8 cellular contexts compared by ENCODE assay signal in genomic region chr1:161792740-161793139, GRCh38. TPM values are rescaled to one million over a fixed set of nuclear protein-coding genes. Genes with fewer than 3 reads are reported as not detected.
DNase-seq lines count a peak whose midpoint lies in the region; ATAC-seq and TF ChIP-seq lines count a peak whose summit lies in the region.

No MANE protein-coding gene starts in this region.

- peaks cover 23% of the 10 kb centered on the region for H3K4me1 Mint-ChIP-seq in activated CD4-positive, alpha-beta T cell treated with anti-CD3 and anti-CD28 coated beads, Interleukin-2, amount 10 ng/mL, durations not matched to agents 24 days and 14 days

- H3K27me3 Mint-ChIP-seq in activated CD4-positive, alpha-beta T cell treated with anti-CD3 and anti-CD28 coated beads, Interleukin-2, amount 10 ng/mL, durations not matched to agents 24 days and 14 days, result no peaks in the 10 kb centered on the region

- no peak overlapping the region for H3K4me3 Mint-ChIP-seq in activated CD4-positive, alpha-beta T cell treated with anti-CD3 and anti-CD28 coated beads, Interleukin-2, amount 10 ng/mL, durations not matched to agents 24 days and 14 days

- H3K27ac ChIP-seq in VCaP, result no peak overlapping the region

- intact Hi-C loops in activated CD4-positive, alpha-beta T cell treated with anti-CD3 and anti-CD28 coated beads, Interleukin-2, amount 10 ng/mL, durations not matched to agents 24 days and 14 days (cut with micrococcal nuclease), result loop anchor here (1.0 to 2.0 kb wide), 4 partner anchors 26 to 245 kb away; partner anchors contain the start of gene ATF6

- peak; percentile 75 for ATAC-seq in HG02938 (IDR thresholded peaks at IDR 0.05; ENCODE audit: unreplicated experiment)

- no peaks in the 10 kb centered on the region for H3K9me3 Mint-ChIP-seq in activated CD4-positive, alpha-beta T cell treated with anti-CD3 and anti-CD28 coated beads, Interleukin-2, amount 10 ng/mL, durations not matched to agents 24 days and 14 days

- H3K27ac Mint-ChIP-seq in activated CD4-positive, alpha-beta T cell treated with anti-CD3 and anti-CD28 coated beads, Interleukin-2, amount 10 ng/mL, durations not matched to agents 24 days and 14 days, result peak overlapping the region; percentile 10

- H3K36me3 Mint-ChIP-seq in activated CD4-positive, alpha-beta T cell treated with anti-CD3 and anti-CD28 coated beads, Interleukin-2, amount 10 ng/mL, durations not matched to agents 24 days and 14 days (ENCODE audit: low read depth), result peaks cover 50% of the 10 kb centered on the region

- peak; percentile 73 for DNase-seq in activated CD4-positive, alpha-beta T cell treated with anti-CD3 and anti-CD28 coated beads, Interleukin-2, amount 10 ng/mL, durations not matched to agents 24 days and 14 days
- no peak for DNase-seq in activated CD4-positive, alpha-beta T cell treated with anti-CD3 and anti-CD28 coated beads for 4 hours
- peak; percentile 56 for DNase-seq in NCI-H2107 treated with DMSO at 0.1 percent for 48 hours (lab: John Stamatoyannopoulos, UW; ENCODE audit: unreplicated experiment)
- peak; percentile 60 for DNase-seq in globus pallidus (ENCODE audit: low spot score)
- peak; percentile 60 for DNase-seq in pulmonary artery endothelial cell (ENCODE audit: low read depth, low spot score)
- no peak for DNase-seq in activated gamma-delta T cell treated with Interleukin-2 at 50 U/mL for 16 hours

- peak; percentile 69 for TF ChIP-seq CTCF in VCaP (conservative IDR thresholded peaks at IDR 0.05)

RNA-seq across cellular contexts. Expression of gene ATF6, which starts 26.6 kb away (rescaled TPM):
- 23.6 and 27.7 TPM in 2 replicates for total RNA-seq in activated CD4-positive, alpha-beta T cell treated with anti-CD3 and anti-CD28 coated beads, Interleukin-2, amount 10 ng/mL, durations not matched to agents 24 days and 14 days
- total RNA-seq in pulmonary artery endothelial cell, result 51.0 and 54.6 TPM in 2 replicates

RNA-seq across cellular contexts. Expression of gene DUSP12, which starts 43.2 kb away (rescaled TPM):
- 38.2 and 39.7 TPM in 2 replicates for total RNA-seq in activated CD4-positive, alpha-beta T cell treated with anti-CD3 and anti-CD28 coated beads, Interleukin-2, amount 10 ng/mL, durations not matched to agents 24 days and 14 days
- 38.8 and 39.5 TPM in 2 replicates for total RNA-seq in pulmonary artery endothelial cell

Comparison
In these comparisons a context has a peak if more than half of its experiments do, and no peak if none do; other contexts are left out.
1. DNase-seq: peak in activated CD4-positive, alpha-beta T cell treated with anti-CD3 and anti-CD28 coated beads, Interleukin-2, amount 10 ng/mL, durations not matched to agents 24 days and 14 days (single experiment), NCI-H2107 treated with DMSO at 0.1 percent for 48 hours (single experiment), globus pallidus (single experiment) and pulmonary artery endothelial cell (single experiment); none in activated CD4-positive, alpha-beta T cell treated with anti-CD3 and anti-CD28 coated beads for 4 hours (0 of 2) and activated gamma-delta T cell treated with Interleukin-2 at 50 U/mL for 16 hours (single experiment).